In genomic region chr5:65951330-65951729, GRCh38 we compare ENCODE assay signal across 1 cellular context.
TF ChIP-seq lines count a peak whose summit lies in the region.

No MANE protein-coding gene starts in this region.

TF ChIP-seq in GM23338, 12 proteins besides CTCF, POLR2A, EP300 and RAD21 (continued from another document):
- TF ChIP-seq ZNF462 (CRISPR knock-in tag; IDR thresholded peaks at IDR 0.05) (no peak), EZH2 (IDR thresholded peaks at IDR 0.05; ENCODE audit: low read depth, unreplicated experiment) (no peak), JUNB (IDR thresholded peaks at IDR 0.05; ENCODE audit: unreplicated experiment) (no peak), ZNF331 (CRISPR knock-in tag; IDR thresholded peaks at IDR 0.05; ENCODE audit: low read depth) (no peak), ZNF114 (CRISPR knock-in tag; IDR thresholded peaks at IDR 0.05) (no peak), ETS1 (IDR thresholded peaks at IDR 0.05) (no peak), NANOG (IDR thresholded peaks at IDR 0.05; ENCODE audit: borderline replicate concordance) (no peak), REST (IDR thresholded peaks at IDR 0.05; ENCODE audit: unreplicated experiment) (no peak), STAT1 (IDR thresholded peaks at IDR 0.05; ENCODE audit: unreplicated experiment) (no peak)
